Comparison of ENCODE assay signal across 20 cellular contexts in the genomic region with DNA sequence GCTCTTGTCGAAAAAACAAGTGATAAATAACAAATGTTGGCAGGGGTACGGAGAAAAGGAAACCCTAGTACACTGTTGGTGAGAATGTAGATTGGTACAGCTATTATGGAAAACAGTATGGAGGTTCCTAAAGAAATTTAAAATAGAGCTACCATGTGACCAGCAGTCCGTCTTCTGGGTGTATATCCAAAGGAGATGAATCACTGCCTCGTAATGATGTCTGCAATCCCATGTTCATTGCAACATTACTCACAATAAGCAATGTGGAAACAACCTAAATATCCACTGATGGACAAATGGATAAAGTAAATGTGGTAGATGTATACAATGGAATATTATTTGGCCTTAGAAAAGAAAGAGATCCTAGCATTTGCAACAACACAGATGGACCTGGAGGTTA. TPM values are rescaled to one million over a fixed set of nuclear protein-coding genes. Genes with fewer than 3 reads are reported as not detected.
DNase-seq lines count a peak whose midpoint lies in the region; ATAC-seq and TF ChIP-seq lines count a peak whose summit lies in the region.
"Had no signal": no experiment of that assay in that cellular context is flagged by ENCODE, and none has a peak within 500 bp of the region (broad histone marks: within the 10 kb centered on the region; RNA-seq: fewer than 3 reads in every experiment).

No MANE protein-coding gene starts in this region.

- TF ChIP-seq CTCF in astrocyte of the spinal cord (IDR thresholded peaks at IDR 0.05; ENCODE audit: low read depth, low read length) = no peak
- no peak for TF ChIP-seq CTCF in natural killer cell (IDR thresholded peaks at IDR 0.05)

- no peaks in the 10 kb centered on the region for H3K36me3 Mint-ChIP-seq in natural killer cell
- H3K36me3 Mint-ChIP-seq: activated naive CD4-positive, alpha-beta T cell treated with anti-CD3 and anti-CD28 coated beads, Interleukin-2, amount 10 ng/mL, durations not matched to agents 7 days and 5 days; naive B cell had no signal

- no peak overlapping the region for H3K27ac Mint-ChIP-seq in natural killer cell
- H3K27ac Mint-ChIP-seq: activated naive CD4-positive, alpha-beta T cell treated with anti-CD3 and anti-CD28 coated beads, Interleukin-2, amount 10 ng/mL, durations not matched to agents 7 days and 5 days; dendritic cell treated with granulocyte-macrophage colony-stimulating factor and Interleukin-4, amounts not matched to agents 40 ng/mL and 50 ng/mL, for 4 days; naive B cell had no signal

- H3K4me3 ChIP-seq in astrocyte of the spinal cord (ENCODE audit: low read depth, low read length) = no peak overlapping the region
- H3K4me3 ChIP-seq: body of pancreas, sigmoid colon had no signal

- H3K4me3 Mint-ChIP-seq in natural killer cell = no peak overlapping the region
- H3K4me3 Mint-ChIP-seq: activated naive CD4-positive, alpha-beta T cell treated with anti-CD3 and anti-CD28 coated beads, Interleukin-2, amount 10 ng/mL, durations not matched to agents 7 days and 5 days; dendritic cell treated with granulocyte-macrophage colony-stimulating factor and Interleukin-4, amounts not matched to agents 40 ng/mL and 50 ng/mL, for 4 days; naive B cell had no signal

- intact Hi-C loops in natural killer cell (cut with micrococcal nuclease) = no loop called here

- ATAC-seq in natural killer cell = no peak
- ATAC-seq in HG02970 (IDR thresholded peaks at IDR 0.05; ENCODE audit: low FRiP score, unreplicated experiment) = no peak
- ATAC-seq: body of pancreas, HCT116 had no signal

- in situ Hi-C loops in astrocyte of the spinal cord (cut with HindIII; ENCODE audit: low sequenced_read_pairs) = no loop called here

- DNase-seq in AG08396 (ENCODE audit: low spot score) (peak; percentile 31), HT1080 (ENCODE audit: low read depth) (peak; percentile 52), astrocyte of the spinal cord (ENCODE audit: low read depth, low spot score) (peak; percentile 37), fibroblast of the conjunctiva (ENCODE audit: low read depth) (peak; percentile 57), dermis blood vessel endothelial cell (no peak), natural killer cell (no peak)
- no peak for DNase-seq in stimulated activated naive CD4-positive, alpha-beta T cell (lab: John Stamatoyannopoulos, UW)
- DNase-seq: activated CD4-positive, alpha-beta T cell treated with anti-CD3 and anti-CD28 coated beads, Interleukin-2, amount 50 U/mL, for 48 hours; activated naive CD4-positive, alpha-beta T cell treated with anti-CD3 and anti-CD28 coated beads, Interleukin-2, amount 10 ng/mL, durations not matched to agents 7 days and 5 days; activated T-cell treated with anti-CD3 and anti-CD28 coated beads, Interleukin-2, amount 50 U/mL, for 1 hour; body of pancreas; islet precursor cell; naive B cell; NCI-H187; NCI-H446; sigmoid colon; stimulated activated CD4-positive, alpha-beta T cell treated with anti-CD3 and anti-CD28 coated beads, Interleukin-2, amount 100 ng/mL, for 24 hours had no signal

- H3K9me3 Mint-ChIP-seq in natural killer cell = no peaks in the 10 kb centered on the region
- H3K9me3 Mint-ChIP-seq: activated naive CD4-positive, alpha-beta T cell treated with anti-CD3 and anti-CD28 coated beads, Interleukin-2, amount 10 ng/mL, durations not matched to agents 7 days and 5 days; dendritic cell treated with granulocyte-macrophage colony-stimulating factor and Interleukin-4, amounts not matched to agents 40 ng/mL and 50 ng/mL, for 4 days had no signal

- H3K4me1 Mint-ChIP-seq in natural killer cell = no peaks in the 10 kb centered on the region
- H3K4me1 Mint-ChIP-seq: activated naive CD4-positive, alpha-beta T cell treated with anti-CD3 and anti-CD28 coated beads, Interleukin-2, amount 10 ng/mL, durations not matched to agents 7 days and 5 days; naive B cell had no signal

- H3K27me3 Mint-ChIP-seq in natural killer cell (ENCODE audit: low read depth in 2 of 2) = peaks cover 0 to 3% of the 10 kb centered on the region in 2 donors
- H3K27me3 Mint-ChIP-seq: dendritic cell treated with granulocyte-macrophage colony-stimulating factor and Interleukin-4, amounts not matched to agents 40 ng/mL and 50 ng/mL, for 4 days; naive B cell had no signal

RNA-seq across cellular contexts. Expression of a gene that starts 50.6 kb away (rescaled TPM):
- not detected in 2 replicates for total RNA-seq in HT1080 (2014; rRNA removed; shearing (Covaris generic))
- polyA plus RNA-seq in HT1080 (2015; cell fraction: cytosol; rRNA removed) = not detected in 2 replicates
- polyA plus RNA-seq in HT1080 (2015; cell fraction: nucleus; rRNA removed) = not detected in 2 replicates
- under 0.01 and 0.09 TPM in 2 replicates for total RNA-seq in dermis blood vessel endothelial cell
- under 1 TPM; 0.10 to 0.52 (median 0.23) TPM for total RNA-seq in natural killer cell

Comparison
In these comparisons a context has a peak if more than half of its experiments do, and no peak if none do; other contexts are left out.
1. DNase-seq: peak in AG08396 (single experiment), HT1080 (single experiment), astrocyte of the spinal cord (single experiment) and fibroblast of the conjunctiva (single experiment); none in stimulated activated naive CD4-positive, alpha-beta T cell (0 of 6), dermis blood vessel endothelial cell (single experiment) and natural killer cell (single experiment).